6 cellular contexts compared by ENCODE assay signal in genomic region chr1:161563522-161563921, GRCh38. TPM values are rescaled to one million over a fixed set of nuclear protein-coding genes. Genes with fewer than 3 reads are reported as not detected.
"Had no signal": no experiment of that assay in that cellular context is flagged by ENCODE, and none has a peak within 500 bp of the region (broad histone marks: within the 10 kb centered on the region; RNA-seq: fewer than 3 reads in every experiment).

No MANE protein-coding gene starts in this region.

RNA-seq across cellular contexts. Expression of gene FCGR3A, which starts 13.9 kb away (rescaled TPM):
- total RNA-seq: GM23248, H4, H7, HFFc6, HT-29, IMR-90 had no signal
- polyA plus RNA-seq: GM23248, IMR-90 had no signal

RNA-seq across cellular contexts. Expression of gene HSPA6, which starts 39.2 kb away (rescaled TPM):
- total RNA-seq: GM23248, H7 had no signal

RNA-seq across cellular contexts. Expression of gene FCGR2A, which starts 58.3 kb away (rescaled TPM):
- total RNA-seq: GM23248, H7, HT-29 had no signal
- polyA plus RNA-seq: GM23248 had no signal
